ENCODE assay signal across 25 cellular contexts in the genomic region with DNA sequence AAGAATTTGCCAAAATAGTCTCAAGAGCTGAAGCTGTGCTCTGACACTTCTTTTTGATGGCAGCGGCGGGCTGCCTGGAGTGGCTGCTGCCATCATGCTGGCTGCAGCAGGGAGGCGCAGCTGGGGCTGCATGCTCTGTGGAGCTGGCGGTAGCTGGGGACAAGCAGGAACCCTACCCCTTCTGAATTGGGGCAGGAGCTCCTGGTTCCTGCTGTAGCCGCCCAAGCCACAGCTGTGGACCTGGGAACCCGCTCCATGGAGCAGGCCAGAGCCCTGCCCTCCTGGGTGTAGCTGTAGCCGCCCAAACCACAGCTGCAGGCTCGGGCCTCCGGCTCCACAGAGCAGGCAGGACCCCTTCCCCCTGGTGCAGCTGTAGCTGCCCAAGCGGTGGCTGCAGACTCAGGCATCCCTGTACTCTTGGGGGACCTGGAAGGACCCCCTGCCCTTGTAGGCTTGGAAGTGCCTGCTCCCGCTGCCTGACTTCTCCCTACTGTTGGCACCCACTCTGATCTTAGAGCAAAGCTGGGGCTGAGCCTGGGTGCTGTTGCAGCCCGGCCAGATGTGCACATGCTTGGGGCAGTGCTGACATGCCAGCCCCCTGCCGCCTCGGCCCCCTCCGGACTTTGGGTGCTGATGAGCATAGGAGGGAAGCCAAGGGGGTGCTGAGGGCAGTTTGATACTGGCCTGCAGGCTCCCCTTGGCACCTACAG.
"Had no signal": no experiment of that assay in that cellular context is flagged by ENCODE, and none has a peak within 500 bp of the region (broad histone marks: within the 10 kb centered on the region; RNA-seq: fewer than 3 reads in every experiment).

No MANE protein-coding gene starts in this region.

- H3K27ac ChIP-seq: brain microvascular endothelial cell, esophagus squamous epithelium, left ventricle myocardium inferior, stomach, thyroid gland had no signal

- H3K4me1 ChIP-seq: esophagus squamous epithelium, left ventricle myocardium inferior, stomach, thyroid gland had no signal

- H3K27ac Mint-ChIP-seq: activated CD4-positive, alpha-beta memory T cell treated with anti-CD3 and anti-CD28 coated beads, Interleukin-2, amount 10 ng/mL, durations not matched to agents 7 days and 5 days; activated CD4-positive, alpha-beta T cell treated with anti-CD3 and anti-CD28 coated beads, Interleukin-2, amount 10 ng/mL, durations not matched to agents 7 days and 5 days; activated naive CD4-positive, alpha-beta T cell treated with anti-CD3 and anti-CD28 coated beads, Interleukin-2, amount 10 ng/mL, durations not matched to agents 7 days and 5 days; activated naive CD8-positive, alpha-beta T cell treated with anti-CD3 and anti-CD28 coated beads, Interleukin-2, amount 10 ng/mL, durations not matched to agents 7 days and 5 days; activated T-cell treated with anti-CD3 and anti-CD28 coated beads, Interleukin-2, amount 50 U/mL, for 24 hours; dendritic cell treated with granulocyte-macrophage colony-stimulating factor and Interleukin-4, amounts not matched to agents 40 ng/mL and 50 ng/mL, for 4 days; stimulated activated naive B cell treated with anti-CD40 and anti-IgM and Interleukin-4, amounts not matched to agents 10 μg/mL and 1 μg/mL and 100 μg/mL, for 72 hours had no signal

- ATAC-seq: stimulated activated naive B cell treated with anti-CD40 and anti-IgM and Interleukin-4, amounts not matched to agents 10 μg/mL and 1 μg/mL and 100 μg/mL, for 72 hours had no signal

- H3K9me3 ChIP-seq: esophagus squamous epithelium, left ventricle myocardium inferior, stomach, thyroid gland had no signal

- H3K4me1 Mint-ChIP-seq: activated naive CD4-positive, alpha-beta T cell treated with anti-CD3 and anti-CD28 coated beads, Interleukin-2, amount 10 ng/mL, durations not matched to agents 7 days and 5 days; activated naive CD8-positive, alpha-beta T cell treated with anti-CD3 and anti-CD28 coated beads, Interleukin-2, amount 10 ng/mL, durations not matched to agents 7 days and 5 days; neural crest cell; stimulated activated naive B cell treated with anti-CD40 and anti-IgM and Interleukin-4, amounts not matched to agents 10 μg/mL and 1 μg/mL and 100 μg/mL, for 72 hours had no signal

- H3K9me3 Mint-ChIP-seq: activated CD4-positive, alpha-beta memory T cell treated with anti-CD3 and anti-CD28 coated beads, Interleukin-2, amount 10 ng/mL, durations not matched to agents 7 days and 5 days; activated CD4-positive, alpha-beta T cell treated with anti-CD3 and anti-CD28 coated beads, Interleukin-2, amount 10 ng/mL, durations not matched to agents 7 days and 5 days; activated naive CD4-positive, alpha-beta T cell treated with anti-CD3 and anti-CD28 coated beads, Interleukin-2, amount 10 ng/mL, durations not matched to agents 7 days and 5 days; activated naive CD8-positive, alpha-beta T cell treated with anti-CD3 and anti-CD28 coated beads, Interleukin-2, amount 10 ng/mL, durations not matched to agents 7 days and 5 days; activated T-cell treated with anti-CD3 and anti-CD28 coated beads, Interleukin-2, amount 50 U/mL, for 24 hours; dendritic cell treated with granulocyte-macrophage colony-stimulating factor and Interleukin-4, amounts not matched to agents 40 ng/mL and 50 ng/mL, for 4 days; neural crest cell; stimulated activated naive B cell treated with anti-CD40 and anti-IgM and Interleukin-4, amounts not matched to agents 10 μg/mL and 1 μg/mL and 100 μg/mL, for 72 hours had no signal

- H3K4me3 ChIP-seq: esophagus squamous epithelium, left ventricle myocardium inferior, lung, stomach, thyroid gland had no signal

- H3K27me3 Mint-ChIP-seq: activated CD4-positive, alpha-beta memory T cell treated with anti-CD3 and anti-CD28 coated beads, Interleukin-2, amount 10 ng/mL, durations not matched to agents 7 days and 5 days; activated CD4-positive, alpha-beta T cell treated with anti-CD3 and anti-CD28 coated beads, Interleukin-2, amount 10 ng/mL, durations not matched to agents 7 days and 5 days; activated naive CD4-positive, alpha-beta T cell treated with anti-CD3 and anti-CD28 coated beads, Interleukin-2, amount 10 ng/mL, durations not matched to agents 7 days and 5 days; activated naive CD8-positive, alpha-beta T cell treated with anti-CD3 and anti-CD28 coated beads, Interleukin-2, amount 10 ng/mL, durations not matched to agents 7 days and 5 days; activated T-cell treated with anti-CD3 and anti-CD28 coated beads, Interleukin-2, amount 50 U/mL, for 24 hours; dendritic cell treated with granulocyte-macrophage colony-stimulating factor and Interleukin-4, amounts not matched to agents 40 ng/mL and 50 ng/mL, for 4 days; stimulated activated naive B cell treated with anti-CD40 and anti-IgM and Interleukin-4, amounts not matched to agents 10 μg/mL and 1 μg/mL and 100 μg/mL, for 72 hours had no signal

- H3K4me3 Mint-ChIP-seq: activated CD4-positive, alpha-beta memory T cell treated with anti-CD3 and anti-CD28 coated beads, Interleukin-2, amount 10 ng/mL, durations not matched to agents 7 days and 5 days; activated CD4-positive, alpha-beta T cell treated with anti-CD3 and anti-CD28 coated beads, Interleukin-2, amount 10 ng/mL, durations not matched to agents 7 days and 5 days; activated naive CD4-positive, alpha-beta T cell treated with anti-CD3 and anti-CD28 coated beads, Interleukin-2, amount 10 ng/mL, durations not matched to agents 7 days and 5 days; activated naive CD8-positive, alpha-beta T cell treated with anti-CD3 and anti-CD28 coated beads, Interleukin-2, amount 10 ng/mL, durations not matched to agents 7 days and 5 days; activated T-cell treated with anti-CD3 and anti-CD28 coated beads, Interleukin-2, amount 50 U/mL, for 24 hours; dendritic cell treated with granulocyte-macrophage colony-stimulating factor and Interleukin-4, amounts not matched to agents 40 ng/mL and 50 ng/mL, for 4 days; neural crest cell; stimulated activated naive B cell treated with anti-CD40 and anti-IgM and Interleukin-4, amounts not matched to agents 10 μg/mL and 1 μg/mL and 100 μg/mL, for 72 hours had no signal

- H3K27me3 ChIP-seq: brain microvascular endothelial cell, esophagus squamous epithelium, stomach, thyroid gland had no signal

- FAIRE-seq: astrocyte, islet of Langerhans had no signal

- DNase-seq: activated CD4-positive, alpha-beta memory T cell treated with anti-CD3 and anti-CD28 coated beads, Interleukin-2, amount 10 ng/mL, durations not matched to agents 7 days and 5 days; activated CD4-positive, alpha-beta T cell treated with anti-CD3 and anti-CD28 coated beads for 1 hour; activated CD4-positive, alpha-beta T cell treated with anti-CD3 and anti-CD28 coated beads, Interleukin-2, amount 10 ng/mL, durations not matched to agents 7 days and 5 days; activated CD8-positive, alpha-beta memory T cell treated with anti-CD3 and anti-CD28 coated beads, Interleukin-2, amount 50 U/mL, for 48 hours; activated gamma-delta T cell; activated naive CD4-positive, alpha-beta T cell treated with anti-CD3 and anti-CD28 coated beads, Interleukin-2, amount 10 ng/mL, durations not matched to agents 7 days and 5 days; activated naive CD8-positive, alpha-beta T cell treated with anti-CD3 and anti-CD28 coated beads, Interleukin-2, amount 10 ng/mL, durations not matched to agents 7 days and 5 days; activated T-cell treated with anti-CD3 and anti-CD28 coated beads, Interleukin-2, amount 50 U/mL, for 24 hours; brain microvascular endothelial cell; central memory CD4-positive, alpha-beta T cell; esophagus squamous epithelium; foreskin melanocyte; left ventricle myocardium inferior; mesendoderm; stimulated activated CD4-positive, alpha-beta T cell treated with anti-CD3 and anti-CD28 coated beads, Interleukin-15, amount 100 ng/mL, for 24 hours; stimulated activated CD4-positive, alpha-beta T cell treated with anti-CD3 and anti-CD28 coated beads, Interleukin-2, amount 100 ng/mL, for 24 hours; stimulated activated naive B cell treated with anti-CD40 and anti-IgM and Interleukin-4, amounts not matched to agents 10 μg/mL and 1 μg/mL and 100 μg/mL, for 72 hours; stomach; T-helper 2 cell; thyroid gland had no signal
